7 cellular contexts compared by ENCODE assay signal in the genomic region with DNA sequence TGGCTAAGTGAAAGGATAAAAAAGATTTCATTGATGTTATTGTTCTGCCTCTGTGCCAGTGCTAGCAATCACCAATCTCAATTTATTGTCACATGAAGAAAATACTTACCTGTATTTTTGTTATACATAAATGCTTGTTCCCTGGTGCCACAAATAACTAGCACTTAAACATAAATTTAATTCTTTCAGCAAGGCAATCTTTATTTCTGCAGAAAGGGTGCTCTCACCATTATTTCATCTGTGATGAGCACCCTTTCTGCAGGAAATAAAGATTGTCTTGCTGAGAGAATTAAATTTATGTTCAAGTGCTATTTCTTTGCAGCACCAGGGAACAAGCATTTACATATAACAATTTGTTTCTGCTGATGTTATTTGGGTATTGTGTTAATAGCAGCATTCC.
"Had no signal": no experiment of that assay in that cellular context is flagged by ENCODE, and none has a peak within 500 bp of the region (broad histone marks: within the 10 kb centered on the region; RNA-seq: fewer than 3 reads in every experiment).

No MANE protein-coding gene starts in this region.

- ATAC-seq: GM23338 had no signal

- H3K4me3 Mint-ChIP-seq: GM23338, H9 had no signal

- H3K4me1 Mint-ChIP-seq: GM23338, H9 had no signal

- H3K27ac ChIP-seq: KMS-11 had no signal

- DNase-seq: H9, HCEC 1CT, IMR-90, Karpas-422, KBM-7 had no signal

- H3K27ac Mint-ChIP-seq: GM23338, H9 had no signal

- H3K4me3 ChIP-seq: GM23338 had no signal
